1 cellular context compared by ENCODE assay signal in the genomic region with DNA sequence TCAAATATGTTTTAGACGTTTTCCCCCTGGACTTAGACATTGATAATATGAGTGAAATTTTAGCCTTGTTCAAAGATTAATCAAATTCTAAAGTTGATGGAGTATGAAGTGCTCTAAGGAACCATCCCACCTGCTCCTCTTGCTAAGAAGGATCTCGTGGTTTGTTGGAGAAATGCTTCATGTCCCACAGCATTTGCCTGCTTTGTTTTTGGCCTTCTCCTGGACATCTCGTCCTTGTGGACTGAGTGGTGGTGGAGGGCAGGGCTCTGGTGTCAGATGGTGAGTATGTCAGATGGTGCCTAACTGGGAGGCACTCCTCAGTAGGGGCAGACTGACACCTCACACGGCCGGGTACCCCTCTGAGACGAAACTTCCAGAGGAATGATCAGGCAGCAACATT.
TF ChIP-seq lines count a peak whose summit lies in the region.

No MANE protein-coding gene starts in this region.

TF ChIP-seq in IMR-90, 13 proteins besides CTCF, POLR2A, EP300 and RAD21 (continued from another document):
- TF ChIP-seq CHD1 (IDR thresholded peaks at IDR 0.05; ENCODE audit: low read depth, low read length) = no peak
- no peak for TF ChIP-seq NFE2L2 (IDR thresholded peaks at IDR 0.05; ENCODE audit: low read depth, low read length)
- TF ChIP-seq, protein P1, sequence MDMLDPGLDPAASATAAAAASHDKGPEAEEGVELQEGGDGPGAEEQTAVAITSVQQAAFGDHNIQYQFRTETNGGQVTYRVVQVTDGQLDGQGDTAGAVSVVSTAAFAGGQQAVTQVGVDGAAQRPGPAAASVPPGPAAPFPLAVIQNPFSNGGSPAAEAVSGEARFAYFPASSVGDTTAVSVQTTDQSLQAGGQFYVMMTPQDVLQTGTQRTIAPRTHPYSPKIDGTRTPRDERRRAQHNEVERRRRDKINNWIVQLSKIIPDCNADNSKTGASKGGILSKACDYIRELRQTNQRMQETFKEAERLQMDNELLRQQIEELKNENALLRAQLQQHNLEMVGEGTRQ (IDR thresholded peaks at IDR 0.05; ENCODE audit: low read depth, low read length) = no peak
- TF ChIP-seq BHLHE40 (IDR thresholded peaks at IDR 0.05; ENCODE audit: low read depth, low read length) = no peak
- no peak for TF ChIP-seq FOS (IDR thresholded peaks at IDR 0.05; ENCODE audit: low read depth, low read length)
- TF ChIP-seq SMC3 (IDR thresholded peaks at IDR 0.05; ENCODE audit: low read depth, low read length) = no peak
